27 cellular contexts compared by ENCODE assay signal in the genomic region with DNA sequence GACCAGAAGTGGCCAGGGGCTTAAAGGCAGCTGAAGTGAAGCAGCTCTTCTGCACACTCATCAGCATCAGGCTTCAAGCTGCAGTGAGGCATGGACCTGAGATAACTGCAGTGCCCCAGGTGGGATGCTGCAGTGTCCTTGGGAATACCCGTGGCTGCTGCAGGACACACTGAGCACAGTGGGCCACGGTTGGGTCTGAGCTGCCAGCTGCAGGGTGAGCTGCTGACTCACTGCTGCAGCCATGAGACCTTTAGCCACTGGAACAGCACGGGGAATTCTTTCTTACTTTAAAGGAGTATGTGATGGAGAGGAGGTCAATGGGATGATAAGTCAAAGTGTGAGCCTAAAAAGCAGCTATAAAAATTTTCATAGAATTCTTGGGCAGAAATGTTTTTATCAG.
DNase-seq lines count a peak whose midpoint lies in the region; ATAC-seq and TF ChIP-seq lines count a peak whose summit lies in the region.
"Had no signal": no experiment of that assay in that cellular context is flagged by ENCODE, and none has a peak within 500 bp of the region (broad histone marks: within the 10 kb centered on the region; RNA-seq: fewer than 3 reads in every experiment).

No MANE protein-coding gene starts in this region.

- H3K27ac Mint-ChIP-seq in HFFc6, result no peak overlapping the region
- H3K27ac Mint-ChIP-seq: activated T-cell treated with anti-CD3 and anti-CD28 coated beads, Interleukin-2, amount 50 U/mL, for 72 hours; CD8-positive, alpha-beta T cell; memory B cell had no signal

- no peak for TF ChIP-seq CTCF in HFFc6 (IDR thresholded peaks at IDR 0.05)

- H3K27me3 Mint-ChIP-seq in HFFc6 (ENCODE audit: insufficient read depth), result peaks cover 4% of the 10 kb centered on the region

- no peak overlapping the region for H3K4me3 Mint-ChIP-seq in HFFc6
- H3K4me3 Mint-ChIP-seq: activated T-cell treated with anti-CD3 and anti-CD28 coated beads, Interleukin-2, amount 50 U/mL, for 72 hours; CD8-positive, alpha-beta T cell; memory B cell had no signal

- DNase-seq in NCI-H748 (lab: John Stamatoyannopoulos, UW; ENCODE audit: unreplicated experiment), result peak; percentile 19
- no peak for DNase-seq in NCI-H748 treated with DMSO at 0.1 percent for 48 hours (lab: John Stamatoyannopoulos, UW)
- peak; percentile 13 for DNase-seq in HFFc6
- peak; percentile 36 for DNase-seq in astrocyte of the hippocampus (ENCODE audit: low read depth, low spot score)
- peak; percentile 38 for DNase-seq in renal cortical epithelial cell (ENCODE audit: low read depth)
- no peak for DNase-seq in globus pallidus (ENCODE audit: low spot score)
- DNase-seq: 8988T; activated CD4-positive, alpha-beta T cell treated with anti-CD3 and anti-CD28 coated beads for 1 hour; activated naive CD4-positive, alpha-beta T cell treated with Interleukin-2 at 50 U/mL for 16 hours; activated T-cell treated with anti-CD3 and anti-CD28 coated beads, Interleukin-2, amount 50 U/mL, for 72 hours; aorta; CD8-positive, alpha-beta T cell; dorsolateral prefrontal cortex; heart left ventricle; NCI-H1105 treated with DMSO at 0.1 percent for 48 hours; NCI-H2081; NCI-H510A; NK-92 treated with Interleukin-12 subunit alpha and Interleukin-12 subunit beta, amount 100 ng/mL, for 24 hours; psoas muscle; stimulated activated CD8-positive, alpha-beta memory T cell treated with anti-CD3 and anti-CD28 coated beads, Interleukin-4, amount 100 ng/mL, for 48 hours; stomach; T-helper 1 cell; tibial artery had no signal

- ATAC-seq in HG03175 (IDR thresholded peaks at IDR 0.05; ENCODE audit: unreplicated experiment) (no peak), esophagus mucosa (no peak)
- ATAC-seq: activated T-cell treated with anti-CD3 and anti-CD28 coated beads, Interleukin-2, amount 50 U/mL, for 72 hours; CD8-positive, alpha-beta T cell; GM12878; heart left ventricle; psoas muscle had no signal

- H3K4me1 Mint-ChIP-seq in HFFc6 (ENCODE audit: low read depth), result peaks cover 38% of the 10 kb centered on the region

- no peaks in the 10 kb centered on the region for H3K9me3 Mint-ChIP-seq in HFFc6
- H3K9me3 Mint-ChIP-seq: CD8-positive, alpha-beta T cell; memory B cell had no signal

- H3K36me3 Mint-ChIP-seq in HFFc6 (ENCODE audit: low read depth), result no peaks in the 10 kb centered on the region; the same call in 1 of the 2 replicates
- H3K36me3 Mint-ChIP-seq: CD8-positive, alpha-beta T cell; memory B cell had no signal

Comparison
In these comparisons a context has a peak if more than half of its experiments do, and no peak if none do; other contexts are left out.
1. DNase-seq: peak in NCI-H748 (single experiment), HFFc6 (single experiment), astrocyte of the hippocampus (single experiment) and renal cortical epithelial cell (single experiment); none in NCI-H748 treated with DMSO at 0.1 percent for 48 hours (single experiment) and globus pallidus (single experiment).